15 cellular contexts compared by ENCODE assay signal in the genomic region with DNA sequence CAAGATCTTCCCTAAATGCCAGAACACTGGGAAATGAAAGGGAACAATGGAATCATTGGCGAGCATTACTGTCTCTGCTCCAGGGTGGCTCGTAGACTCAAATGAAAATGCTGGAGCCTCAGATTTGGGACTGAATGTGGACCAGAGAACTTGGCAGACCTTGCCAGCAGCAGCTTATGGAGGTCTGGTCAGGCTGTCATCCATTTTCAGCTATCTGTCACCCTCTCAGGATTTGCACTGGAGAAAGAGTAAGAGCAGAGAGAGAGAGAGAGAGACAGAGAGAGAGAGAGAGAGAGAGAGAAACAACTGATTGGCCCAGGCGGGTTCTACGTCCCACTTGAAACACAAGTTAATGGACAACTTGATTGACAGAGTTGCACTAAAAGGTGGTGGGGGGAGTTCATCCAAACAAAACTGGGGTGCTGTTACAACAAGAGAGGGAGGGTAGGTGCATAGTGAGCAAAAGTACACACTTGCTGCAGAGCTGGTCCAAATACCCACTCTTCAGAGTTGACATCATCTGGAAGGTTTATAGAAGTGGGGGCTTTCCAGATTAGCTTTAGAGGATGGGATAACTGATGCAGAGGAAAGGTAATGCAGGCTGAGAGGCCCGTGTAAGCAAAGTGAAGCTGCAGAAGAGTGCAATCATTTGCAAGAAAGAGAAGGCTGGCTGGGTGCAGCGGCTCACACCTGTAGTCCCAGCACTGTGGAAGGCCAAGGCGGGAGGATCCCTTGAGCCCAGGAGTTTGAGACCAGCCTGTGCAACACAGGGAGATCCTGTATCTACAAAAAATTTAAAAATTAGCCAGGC. TPM values are rescaled to one million over a fixed set of nuclear protein-coding genes. Genes with fewer than 3 reads are reported as not detected.
DNase-seq lines count a peak whose midpoint lies in the region; ATAC-seq and TF ChIP-seq lines count a peak whose summit lies in the region.
"Had no signal": no experiment of that assay in that cellular context is flagged by ENCODE, and none has a peak within 500 bp of the region (broad histone marks: within the 10 kb centered on the region; RNA-seq: fewer than 3 reads in every experiment).

No MANE protein-coding gene starts in this region.

- no peak for TF ChIP-seq CTCF in CD14-positive monocyte (IDR thresholded peaks at IDR 0.05)
- no peak for TF ChIP-seq CTCF in gastrocnemius medialis (IDR thresholded peaks at IDR 0.05 in 4 of 5, conservative IDR thresholded peaks at IDR 0.05 in 1 of 5)

- H3K27me3 Mint-ChIP-seq in CD14-positive monocyte (ENCODE audit: low read depth in 3 of 3) = peaks cover 0 to 9% (median 1%) of the 10 kb centered on the region in 3 donors
- H3K27me3 Mint-ChIP-seq in activated T-helper 1 cell treated with anti-CD3 and anti-CD28 coated beads, Interleukin-12 subunit alpha, Interleukin-12 subunit beta, Interleukin-2, Interleukin-4 antibody, amounts not matched to agents 30 ng/mL and 10 ng/mL and 1 ng/mL, durations not matched to agents 14 hours and 24 hours and 36 hours (ENCODE audit: insufficient read depth) = peaks cover 8% of the 10 kb centered on the region
- H3K27me3 Mint-ChIP-seq in naive B cell = no peaks in the 10 kb centered on the region

- no peaks in the 10 kb centered on the region for H3K27me3 ChIP-seq in gastrocnemius medialis
- H3K27me3 ChIP-seq: uterus had no signal

- H3K36me3 Mint-ChIP-seq in CD14-positive monocyte = peaks cover 10 to 11% of the 10 kb centered on the region in 2 donors
- peaks cover 13% of the 10 kb centered on the region for H3K36me3 Mint-ChIP-seq in activated T-helper 1 cell treated with anti-CD3 and anti-CD28 coated beads, Interleukin-12 subunit alpha, Interleukin-12 subunit beta, Interleukin-2, Interleukin-4 antibody, amounts not matched to agents 30 ng/mL and 10 ng/mL and 1 ng/mL, durations not matched to agents 14 hours and 24 hours and 36 hours (ENCODE audit: low read depth)
- no peaks in the 10 kb centered on the region for H3K36me3 Mint-ChIP-seq in naive B cell

- no peak for TF ChIP-seq POLR2A in gastrocnemius medialis (IDR thresholded peaks at IDR 0.05)

- H3K9me3 ChIP-seq in gastrocnemius medialis = no peaks in the 10 kb centered on the region
- H3K9me3 ChIP-seq: uterus had no signal

- no peak overlapping the region for H3K4me3 ChIP-seq in gastrocnemius medialis
- H3K4me3 ChIP-seq: SK-N-MC, uterus had no signal

- no peak overlapping the region for H3K27ac ChIP-seq in gastrocnemius medialis
- H3K27ac ChIP-seq: SK-N-MC had no signal

- intact Hi-C loops in CD14-positive monocyte (cut with micrococcal nuclease) = no loop called here
- intact Hi-C loops in activated T-helper 1 cell treated with anti-CD3 and anti-CD28 coated beads, Interleukin-12 subunit alpha, Interleukin-12 subunit beta, Interleukin-2, Interleukin-4 antibody, amounts not matched to agents 30 ng/mL and 10 ng/mL and 1 ng/mL, durations not matched to agents 14 hours and 24 hours and 36 hours (cut with micrococcal nuclease) = loop anchor here (1.0 kb wide), 1 partner anchor 28 kb away; the partner anchor contains the start of gene IL4R
- intact Hi-C loops in gastrocnemius medialis (cut with DNase I; ENCODE audit: low total_unique reads) = no loop called here

- H3K9me3 Mint-ChIP-seq in CD14-positive monocyte (peaks cover 0 to 12% (median 0%) of the 10 kb centered on the region in 7 donors), naive B cell (peaks cover 0 to 6% (median 0%) of the 10 kb centered on the region in 7 donors)
- H3K9me3 Mint-ChIP-seq in activated T-helper 1 cell treated with anti-CD3 and anti-CD28 coated beads, Interleukin-12 subunit alpha, Interleukin-12 subunit beta, Interleukin-2, Interleukin-4 antibody, amounts not matched to agents 30 ng/mL and 10 ng/mL and 1 ng/mL, durations not matched to agents 14 hours and 24 hours and 36 hours = peaks cover 5% of the 10 kb centered on the region

- H3K4me3 Mint-ChIP-seq in CD14-positive monocyte (no peak overlapping the region), naive B cell (peak overlapping the region in 5 of 8 donors; percentile 34 to 81 (median 59))
- peak overlapping the region; percentile 16 for H3K4me3 Mint-ChIP-seq in activated T-helper 1 cell treated with anti-CD3 and anti-CD28 coated beads, Interleukin-12 subunit alpha, Interleukin-12 subunit beta, Interleukin-2, Interleukin-4 antibody, amounts not matched to agents 30 ng/mL and 10 ng/mL and 1 ng/mL, durations not matched to agents 14 hours and 24 hours and 36 hours

- DNase-seq in CD14-positive monocyte (ENCODE audit: low spot score) (no peak), naive B cell (no peak), DMS79 (lab: John Stamatoyannopoulos, UW) (no peak), NOMO-1 treated with dmso at 0.1 percent for 144 hours (lab: John Stamatoyannopoulos, UW; ENCODE audit: unreplicated experiment) (no peak), gastrocnemius medialis (no peak)
- no peak for DNase-seq in activated T-helper 1 cell treated with anti-CD3 and anti-CD28 coated beads, Interleukin-12 subunit alpha, Interleukin-12 subunit beta, Interleukin-2, Interleukin-4 antibody, amounts not matched to agents 30 ng/mL and 10 ng/mL and 1 ng/mL, durations not matched to agents 14 hours and 24 hours and 36 hours (ENCODE audit: low spot score)
- DNase-seq: DMS 273 treated with DMSO at 0.1 percent for 48 hours; islet precursor cell; NK-92 treated with Interleukin-12 subunit alpha and Interleukin-12 subunit beta, amount 100 ng/mL, for 24 hours; occipital lobe; stimulated activated naive CD4-positive, alpha-beta T cell had no signal

- peaks cover 44% of the 10 kb centered on the region for H3K4me1 Mint-ChIP-seq in CD14-positive monocyte
- H3K4me1 Mint-ChIP-seq in activated T-helper 1 cell treated with anti-CD3 and anti-CD28 coated beads, Interleukin-12 subunit alpha, Interleukin-12 subunit beta, Interleukin-2, Interleukin-4 antibody, amounts not matched to agents 30 ng/mL and 10 ng/mL and 1 ng/mL, durations not matched to agents 14 hours and 24 hours and 36 hours (ENCODE audit: low read depth) = peaks cover 68% of the 10 kb centered on the region
- peaks cover 50 to 77% (median 60%) of the 10 kb centered on the region in 3 donors for H3K4me1 Mint-ChIP-seq in naive B cell

- in situ Hi-C loops in gastrocnemius medialis (cut with MboI; ENCODE audit: low sequenced_read_pairs in 4 of 4) = no loop called here

- H3K27ac Mint-ChIP-seq in CD14-positive monocyte (peak overlapping the region in 6 of 7 donors; percentile 8 to 97 (median 95)), naive B cell (peak overlapping the region in 5 of 6 donors; percentile 7 to 92 (median 60))
- H3K27ac Mint-ChIP-seq in activated T-helper 1 cell treated with anti-CD3 and anti-CD28 coated beads, Interleukin-12 subunit alpha, Interleukin-12 subunit beta, Interleukin-2, Interleukin-4 antibody, amounts not matched to agents 30 ng/mL and 10 ng/mL and 1 ng/mL, durations not matched to agents 14 hours and 24 hours and 36 hours = peak overlapping the region; percentile 42

- no peaks in the 10 kb centered on the region for H3K36me3 ChIP-seq in gastrocnemius medialis
- H3K36me3 ChIP-seq: uterus had no signal

- no peaks in the 10 kb centered on the region for H3K4me1 ChIP-seq in gastrocnemius medialis
- H3K4me1 ChIP-seq: uterus had no signal

- ATAC-seq in GM18868 (IDR thresholded peaks at IDR 0.05; ENCODE audit: unreplicated experiment) (peak; percentile 62), naive B cell (ENCODE audit: low read depth in 2 of 2) (peak; percentile 60 to 64), gastrocnemius medialis (no peak), HG02642 (IDR thresholded peaks at IDR 0.05; ENCODE audit: poor library complexity, unreplicated experiment) (no peak)

RNA-seq across cellular contexts. Expression of gene NSMCE1, which starts 16.5 kb away (rescaled TPM):
- polyA plus RNA-seq in CD14-positive monocyte (10 to 100 TPM; 82.6 to 85.2 TPM), naive B cell (ENCODE audit: low read depth in 6 of 6) (100 to 1,000 TPM; 178 to 217 (median 195) TPM)
- 128 and 134 TPM in 2 replicates for total RNA-seq in activated T-helper 1 cell treated with anti-CD3 and anti-CD28 coated beads, Interleukin-12 subunit alpha, Interleukin-12 subunit beta, Interleukin-2, Interleukin-4 antibody, amounts not matched to agents 30 ng/mL and 10 ng/mL and 1 ng/mL, durations not matched to agents 14 hours and 24 hours and 36 hours
- 10 to 100 TPM; 20.2 to 29.1 (median 22.0) TPM for total RNA-seq in gastrocnemius medialis

RNA-seq across cellular contexts. Expression of gene IL4R, which starts 28.7 kb away (rescaled TPM):
- polyA plus RNA-seq in CD14-positive monocyte (10 to 100 TPM; 25.1 to 35.6 TPM), naive B cell (ENCODE audit: low read depth in 6 of 6) (1,000 to 10,000 TPM in 1 of 6 donors, 100 to 1,000 TPM in 5; 355 to 1,202 (median 525) TPM)
- 288 and 320 TPM in 2 replicates for total RNA-seq in activated T-helper 1 cell treated with anti-CD3 and anti-CD28 coated beads, Interleukin-12 subunit alpha, Interleukin-12 subunit beta, Interleukin-2, Interleukin-4 antibody, amounts not matched to agents 30 ng/mL and 10 ng/mL and 1 ng/mL, durations not matched to agents 14 hours and 24 hours and 36 hours
- total RNA-seq in gastrocnemius medialis = 1 to 10 TPM; 4.5 to 7.4 (median 6.5) TPM

Comparison
In these comparisons a context has a peak if more than half of its experiments do, and no peak if none do; other contexts are left out.
1. H3K27ac Mint-ChIP-seq: peak in every context shown above with its lines; median percentile 95 in CD14-positive monocyte; 60 in naive B cell; 42 in activated T-helper 1 cell treated with anti-CD3 and anti-CD28 coated beads, Interleukin-12 subunit alpha, Interleukin-12 subunit beta, Interleukin-2, Interleukin-4 antibody, amounts not matched to agents 30 ng/mL and 10 ng/mL and 1 ng/mL, durations not matched to agents 14 hours and 24 hours and 36 hours.
2. H3K4me3 Mint-ChIP-seq: peak in activated T-helper 1 cell treated with anti-CD3 and anti-CD28 coated beads, Interleukin-12 subunit alpha, Interleukin-12 subunit beta, Interleukin-2, Interleukin-4 antibody, amounts not matched to agents 30 ng/mL and 10 ng/mL and 1 ng/mL, durations not matched to agents 14 hours and 24 hours and 36 hours (single experiment) and naive B cell (5 of 8); none in CD14-positive monocyte (0 of 2).
3. ATAC-seq: peak in GM18868 (single experiment) and naive B cell (2 of 2); none in gastrocnemius medialis (0 of 2) and HG02642 (single experiment).
4. RNA of gene IL4R, which starts 28.7 kb away (total RNA-seq): 288 to 320 TPM in activated T-helper 1 cell treated with anti-CD3 and anti-CD28 coated beads, Interleukin-12 subunit alpha, Interleukin-12 subunit beta, Interleukin-2, Interleukin-4 antibody, amounts not matched to agents 30 ng/mL and 10 ng/mL and 1 ng/mL, durations not matched to agents 14 hours and 24 hours and 36 hours; 4.5 to 7.4 TPM in gastrocnemius medialis; every median in the first group is over 10 times any median in the second.